In the genomic region with DNA sequence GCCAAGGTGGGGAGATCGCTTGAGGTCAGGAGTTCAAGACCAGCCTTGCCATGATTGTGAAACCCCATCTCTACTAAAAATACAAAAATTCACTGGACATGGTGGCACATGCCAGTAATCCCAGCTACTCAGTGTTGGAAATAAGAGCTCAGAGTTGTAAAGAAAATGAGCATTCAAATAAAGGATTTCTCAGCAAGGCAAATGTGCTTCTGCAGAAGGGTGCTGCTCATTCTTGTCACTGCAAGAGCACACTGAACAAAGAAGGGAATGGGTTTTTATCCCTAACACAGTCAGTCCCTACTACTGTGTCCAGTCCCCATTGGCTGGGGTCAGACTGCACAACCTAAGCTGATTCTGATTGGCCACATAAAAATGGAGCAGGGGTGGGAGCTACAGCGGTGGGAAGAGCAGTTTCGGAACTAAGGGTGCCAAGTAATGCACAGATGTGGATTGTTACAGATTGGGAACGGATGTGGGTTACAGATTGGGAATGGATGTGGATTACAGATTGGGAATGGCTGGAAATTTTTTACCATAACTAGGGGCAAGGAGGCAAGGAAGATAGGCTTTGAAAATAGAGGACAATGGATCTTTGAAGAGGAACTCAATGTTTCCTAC, we compare ENCODE assay signal across 2 cellular contexts.
A peak's percentile ranks its signal among the peaks of the same experiment; 100 is the strongest.
TF ChIP-seq lines count a peak whose summit lies in the region.

No MANE protein-coding gene starts in this region.

TF ChIP-seq in HEK293, 187 proteins besides CTCF, POLR2A, EP300 and RAD21:
- TF ChIP-seq, protein P1, sequence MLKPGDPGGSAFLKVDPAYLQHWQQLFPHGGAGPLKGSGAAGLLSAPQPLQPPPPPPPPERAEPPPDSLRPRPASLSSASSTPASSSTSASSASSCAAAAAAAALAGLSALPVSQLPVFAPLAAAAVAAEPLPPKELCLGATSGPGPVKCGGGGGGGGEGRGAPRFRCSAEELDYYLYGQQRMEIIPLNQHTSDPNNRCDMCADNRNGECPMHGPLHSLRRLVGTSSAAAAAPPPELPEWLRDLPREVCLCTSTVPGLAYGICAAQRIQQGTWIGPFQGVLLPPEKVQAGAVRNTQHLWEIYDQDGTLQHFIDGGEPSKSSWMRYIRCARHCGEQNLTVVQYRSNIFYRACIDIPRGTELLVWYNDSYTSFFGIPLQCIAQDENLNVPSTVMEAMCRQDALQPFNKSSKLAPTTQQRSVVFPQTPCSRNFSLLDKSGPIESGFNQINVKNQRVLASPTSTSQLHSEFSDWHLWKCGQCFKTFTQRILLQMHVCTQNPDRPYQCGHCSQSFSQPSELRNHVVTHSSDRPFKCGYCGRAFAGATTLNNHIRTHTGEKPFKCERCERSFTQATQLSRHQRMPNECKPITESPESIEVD (tag by site-specific recombination; IDR thresholded peaks at IDR 0.05) = no peak
- TF ChIP-seq, protein P2, sequence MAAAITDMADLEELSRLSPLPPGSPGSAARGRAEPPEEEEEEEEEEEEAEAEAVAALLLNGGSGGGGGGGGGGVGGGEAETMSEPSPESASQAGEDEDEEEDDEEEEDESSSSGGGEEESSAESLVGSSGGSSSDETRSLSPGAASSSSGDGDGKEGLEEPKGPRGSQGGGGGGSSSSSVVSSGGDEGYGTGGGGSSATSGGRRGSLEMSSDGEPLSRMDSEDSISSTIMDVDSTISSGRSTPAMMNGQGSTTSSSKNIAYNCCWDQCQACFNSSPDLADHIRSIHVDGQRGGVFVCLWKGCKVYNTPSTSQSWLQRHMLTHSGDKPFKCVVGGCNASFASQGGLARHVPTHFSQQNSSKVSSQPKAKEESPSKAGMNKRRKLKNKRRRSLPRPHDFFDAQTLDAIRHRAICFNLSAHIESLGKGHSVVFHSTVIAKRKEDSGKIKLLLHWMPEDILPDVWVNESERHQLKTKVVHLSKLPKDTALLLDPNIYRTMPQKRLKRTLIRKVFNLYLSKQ (tag by site-specific recombination; IDR thresholded peaks at IDR 0.05; ENCODE audit: borderline replicate concordance) = no peak
- TF ChIP-seq ZNF561 (tag by site-specific recombination; IDR thresholded peaks at IDR 0.05; ENCODE audit: borderline replicate concordance) (peak; percentile 38; the same call in 1 of the 2 replicates), GLI2 (tag by site-specific recombination; IDR thresholded peaks at IDR 0.05; ENCODE audit: borderline replicate concordance, low read depth) (no peak), SETDB1 (IDR thresholded peaks at IDR 0.05; ENCODE audit: insufficient read length, low read length) (peak; percentile 100), ZNF140 (tag by site-specific recombination; IDR thresholded peaks at IDR 0.05) (no peak), TRIM28 (IDR thresholded peaks at IDR 0.05; ENCODE audit: borderline replicate concordance, low read length) (peak; percentile 100; the same call in 1 of the 2 replicates), ZNF302 (tag by site-specific recombination; IDR thresholded peaks at IDR 0.05; ENCODE audit: low read depth) (no peak), BCL11A (tag by site-specific recombination; IDR thresholded peaks at IDR 0.05; ENCODE audit: low read depth) (no peak), TCF7L2 (IDR thresholded peaks at IDR 0.05; ENCODE audit: borderline replicate concordance, low read depth, low read length) (no peak), ZNF626 (tag by site-specific recombination; IDR thresholded peaks at IDR 0.05) (no peak), ZNF223 (tag by site-specific recombination; IDR thresholded peaks at IDR 0.05) (no peak), ZNF560 (tag by site-specific recombination; IDR thresholded peaks at IDR 0.05; ENCODE audit: borderline replicate concordance) (no peak), ZNF529 (tag by site-specific recombination; IDR thresholded peaks at IDR 0.05; ENCODE audit: insufficient replicate concordance) (no peak), ZNF677 (tag by site-specific recombination; IDR thresholded peaks at IDR 0.05) (no peak), SCRT1 (tag by site-specific recombination; IDR thresholded peaks at IDR 0.05; ENCODE audit: borderline replicate concordance) (no peak)
- TF ChIP-seq, protein P3, sequence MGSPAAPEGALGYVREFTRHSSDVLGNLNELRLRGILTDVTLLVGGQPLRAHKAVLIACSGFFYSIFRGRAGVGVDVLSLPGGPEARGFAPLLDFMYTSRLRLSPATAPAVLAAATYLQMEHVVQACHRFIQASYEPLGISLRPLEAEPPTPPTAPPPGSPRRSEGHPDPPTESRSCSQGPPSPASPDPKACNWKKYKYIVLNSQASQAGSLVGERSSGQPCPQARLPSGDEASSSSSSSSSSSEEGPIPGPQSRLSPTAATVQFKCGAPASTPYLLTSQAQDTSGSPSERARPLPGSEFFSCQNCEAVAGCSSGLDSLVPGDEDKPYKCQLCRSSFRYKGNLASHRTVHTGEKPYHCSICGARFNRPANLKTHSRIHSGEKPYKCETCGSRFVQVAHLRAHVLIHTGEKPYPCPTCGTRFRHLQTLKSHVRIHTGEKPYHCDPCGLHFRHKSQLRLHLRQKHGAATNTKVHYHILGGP (tag by site-specific recombination; IDR thresholded peaks at IDR 0.05) = no peak

TF ChIP-seq in H1, 55 proteins besides CTCF, POLR2A, EP300 and RAD21 (continued from another document):
- TF ChIP-seq TAF1 (IDR thresholded peaks at IDR 0.05; ENCODE audit: low read depth, low read length) (no peak), CREB1 (IDR thresholded peaks at IDR 0.05) (no peak), CHD2 (IDR thresholded peaks at IDR 0.05; ENCODE audit: low read length) (no peak), POU5F1 (IDR thresholded peaks at IDR 0.05; ENCODE audit: low read depth, low read length) (no peak), SIRT6 (IDR thresholded peaks at IDR 0.05; ENCODE audit: low read length) (no peak), TAF7 (optimal IDR thresholded peaks at IDR 0.05; ENCODE audit: borderline replicate concordance, low read depth, low read length) (no peak), ASH2L (IDR thresholded peaks at IDR 0.05; ENCODE audit: low read length) (no peak), CHD1 (IDR thresholded peaks at IDR 0.05; ENCODE audit: low read depth, low read length) (no peak), RBBP5 (IDR thresholded peaks at IDR 0.05; ENCODE audit: borderline replicate concordance, low read depth, low read length) (no peak), SRF (IDR thresholded peaks at IDR 0.05; ENCODE audit: low read depth, low read length) (no peak), MAFK (IDR thresholded peaks at IDR 0.05; ENCODE audit: low read depth, low read length) (no peak), CBX5 (IDR thresholded peaks at IDR 0.05; ENCODE audit: low read depth, low read length) (no peak), SAP30 (IDR thresholded peaks at IDR 0.05; ENCODE audit: insufficient read depth, insufficient replicate concordance, low read length) (no peak)
